ENCODE assay signal across 7 cellular contexts in the genomic region with DNA sequence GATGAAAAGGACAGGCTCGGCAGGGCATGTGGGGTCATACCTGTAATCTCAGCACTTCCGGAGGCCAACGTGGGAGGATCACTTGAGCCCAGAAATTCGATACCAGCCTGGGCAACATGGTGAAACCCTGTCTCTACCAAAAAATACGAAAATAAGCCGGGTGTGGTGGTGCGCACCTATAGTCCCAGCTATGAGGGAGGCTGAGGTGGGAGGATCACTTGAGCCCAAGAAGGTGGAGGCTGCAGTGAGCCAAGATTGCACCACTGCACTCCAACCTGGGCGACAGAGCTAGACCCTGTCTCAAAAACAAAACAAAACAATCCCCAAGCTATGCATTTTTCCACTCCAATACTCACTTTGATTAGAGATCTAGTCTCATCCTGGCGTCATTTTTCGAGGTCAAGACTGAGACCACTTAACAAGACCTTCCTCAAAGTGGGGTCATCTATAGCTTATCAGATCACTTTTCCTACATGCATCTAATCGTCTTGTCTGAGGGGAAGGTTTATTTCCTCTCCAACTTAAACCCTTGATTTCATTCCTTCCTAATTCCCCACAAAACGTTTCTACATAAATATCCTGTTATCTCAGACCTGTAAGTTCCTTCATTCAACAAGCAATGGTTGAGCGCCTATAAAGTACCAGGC. TPM values are rescaled to one million over a fixed set of nuclear protein-coding genes. Genes with fewer than 3 reads are reported as not detected.
DNase-seq lines count a peak whose midpoint lies in the region; ATAC-seq and TF ChIP-seq lines count a peak whose summit lies in the region.

No MANE protein-coding gene starts in this region.

- no peak for TF ChIP-seq CTCF in HFFc6 (IDR thresholded peaks at IDR 0.05)

- ATAC-seq in stimulated activated naive B cell treated with anti-CD40 and anti-IgM and Interleukin-4, amounts not matched to agents 10 μg/mL and 1 μg/mL and 100 μg/mL, for 72 hours (replicated peaks), result no peak
- no peak for ATAC-seq in HG03432 (IDR thresholded peaks at IDR 0.05; ENCODE audit: unreplicated experiment)

- H3K9me3 Mint-ChIP-seq in HFFc6, result no peaks in the 10 kb centered on the region
- no peaks in the 10 kb centered on the region for H3K9me3 Mint-ChIP-seq in activated T-helper 1 cell treated with anti-CD3 and anti-CD28 coated beads, Interleukin-12 subunit alpha, Interleukin-12 subunit beta, Interleukin-2, Interleukin-4 antibody, amounts not matched to agents 30 ng/mL and 10 ng/mL and 1 ng/mL, durations not matched to agents 14 hours and 24 hours and 36 hours
- H3K9me3 Mint-ChIP-seq in stimulated activated naive B cell treated with anti-CD40 and anti-IgM and Interleukin-4, amounts not matched to agents 10 μg/mL and 1 μg/mL and 100 μg/mL, for 72 hours, result peaks cover 0 to 4% of the 10 kb centered on the region in 2 donors

- H3K36me3 Mint-ChIP-seq in HFFc6 (ENCODE audit: low read depth), result no peaks in the 10 kb centered on the region
- H3K36me3 Mint-ChIP-seq in activated T-helper 1 cell treated with anti-CD3 and anti-CD28 coated beads, Interleukin-12 subunit alpha, Interleukin-12 subunit beta, Interleukin-2, Interleukin-4 antibody, amounts not matched to agents 30 ng/mL and 10 ng/mL and 1 ng/mL, durations not matched to agents 14 hours and 24 hours and 36 hours (ENCODE audit: low read depth), result peaks cover 4% of the 10 kb centered on the region
- peaks cover 5 to 8% of the 10 kb centered on the region in 2 donors for H3K36me3 Mint-ChIP-seq in stimulated activated naive B cell treated with anti-CD40 and anti-IgM and Interleukin-4, amounts not matched to agents 10 μg/mL and 1 μg/mL and 100 μg/mL, for 72 hours

- DNase-seq in HFFc6 (no peak), globus pallidus (ENCODE audit: low spot score) (no peak), HPDE6-E6E7 (ENCODE audit: extremely low spot score) (no peak)
- no peak for DNase-seq in activated T-helper 1 cell treated with anti-CD3 and anti-CD28 coated beads, Interleukin-12 subunit alpha, Interleukin-12 subunit beta, Interleukin-2, Interleukin-4 antibody, amounts not matched to agents 30 ng/mL and 10 ng/mL and 1 ng/mL, durations not matched to agents 14 hours and 24 hours and 36 hours (ENCODE audit: low spot score)
- DNase-seq in stimulated activated naive B cell treated with anti-CD40 and anti-IgM and Interleukin-4, amounts not matched to agents 10 μg/mL and 1 μg/mL and 100 μg/mL, for 72 hours, result no peak

- H3K4me1 Mint-ChIP-seq in HFFc6 (ENCODE audit: low read depth), result peaks cover 14% of the 10 kb centered on the region
- H3K4me1 Mint-ChIP-seq in activated T-helper 1 cell treated with anti-CD3 and anti-CD28 coated beads, Interleukin-12 subunit alpha, Interleukin-12 subunit beta, Interleukin-2, Interleukin-4 antibody, amounts not matched to agents 30 ng/mL and 10 ng/mL and 1 ng/mL, durations not matched to agents 14 hours and 24 hours and 36 hours (ENCODE audit: low read depth), result peaks cover 16% of the 10 kb centered on the region
- peaks cover 5 to 7% of the 10 kb centered on the region in 2 donors for H3K4me1 Mint-ChIP-seq in stimulated activated naive B cell treated with anti-CD40 and anti-IgM and Interleukin-4, amounts not matched to agents 10 μg/mL and 1 μg/mL and 100 μg/mL, for 72 hours

- peak overlapping the region; percentile 97 for H3K4me3 Mint-ChIP-seq in HFFc6
- H3K4me3 Mint-ChIP-seq in activated T-helper 1 cell treated with anti-CD3 and anti-CD28 coated beads, Interleukin-12 subunit alpha, Interleukin-12 subunit beta, Interleukin-2, Interleukin-4 antibody, amounts not matched to agents 30 ng/mL and 10 ng/mL and 1 ng/mL, durations not matched to agents 14 hours and 24 hours and 36 hours, result peak overlapping the region; percentile 93
- H3K4me3 Mint-ChIP-seq in stimulated activated naive B cell treated with anti-CD40 and anti-IgM and Interleukin-4, amounts not matched to agents 10 μg/mL and 1 μg/mL and 100 μg/mL, for 72 hours, result peak overlapping the region; percentile 92 to 96

- peak overlapping the region; percentile 47 for H3K4me3 ChIP-seq in iPS-18c (ENCODE audit: insufficient read depth, low read depth, low read length)

- intact Hi-C loops in activated T-helper 1 cell treated with anti-CD3 and anti-CD28 coated beads, Interleukin-12 subunit alpha, Interleukin-12 subunit beta, Interleukin-2, Interleukin-4 antibody, amounts not matched to agents 30 ng/mL and 10 ng/mL and 1 ng/mL, durations not matched to agents 14 hours and 24 hours and 36 hours (cut with micrococcal nuclease), result loop anchor here (2.0 to 10.0 kb wide), 3 partner anchors 303 to 707 kb away; a partner anchor contains a TSS

- H3K27ac Mint-ChIP-seq in HFFc6, result peak overlapping the region; percentile 95
- peak overlapping the region; percentile 97 for H3K27ac Mint-ChIP-seq in activated T-helper 1 cell treated with anti-CD3 and anti-CD28 coated beads, Interleukin-12 subunit alpha, Interleukin-12 subunit beta, Interleukin-2, Interleukin-4 antibody, amounts not matched to agents 30 ng/mL and 10 ng/mL and 1 ng/mL, durations not matched to agents 14 hours and 24 hours and 36 hours
- peak overlapping the region; percentile 92 for H3K27ac Mint-ChIP-seq in stimulated activated naive B cell treated with anti-CD40 and anti-IgM and Interleukin-4, amounts not matched to agents 10 μg/mL and 1 μg/mL and 100 μg/mL, for 72 hours

- peaks cover 2% of the 10 kb centered on the region for H3K9me3 ChIP-seq in iPS-18c (ENCODE audit: control insufficient read depth, insufficient read depth, low read length)

- peaks cover 2% of the 10 kb centered on the region; the same call in 1 of the 2 replicates for H3K27me3 Mint-ChIP-seq in HFFc6 (ENCODE audit: insufficient read depth)
- H3K27me3 Mint-ChIP-seq in activated T-helper 1 cell treated with anti-CD3 and anti-CD28 coated beads, Interleukin-12 subunit alpha, Interleukin-12 subunit beta, Interleukin-2, Interleukin-4 antibody, amounts not matched to agents 30 ng/mL and 10 ng/mL and 1 ng/mL, durations not matched to agents 14 hours and 24 hours and 36 hours (ENCODE audit: insufficient read depth), result no peaks in the 10 kb centered on the region
- H3K27me3 Mint-ChIP-seq in stimulated activated naive B cell treated with anti-CD40 and anti-IgM and Interleukin-4, amounts not matched to agents 10 μg/mL and 1 μg/mL and 100 μg/mL, for 72 hours, result no peaks in the 10 kb centered on the region

RNA-seq across cellular contexts. Expression of a gene that starts 1.3 kb away (rescaled TPM):
- total RNA-seq in HFFc6 (2021; fragmentation: NEBNext Ultra II Directional; extraction: Animal tissue kit (Norgen Biotek cat#: 25700)), result 1 to 10 TPM; 5.7 to 7.5 (median 6.7) TPM
- 9.4 and 10.1 TPM in 2 replicates for total RNA-seq in activated T-helper 1 cell treated with anti-CD3 and anti-CD28 coated beads, Interleukin-12 subunit alpha, Interleukin-12 subunit beta, Interleukin-2, Interleukin-4 antibody, amounts not matched to agents 30 ng/mL and 10 ng/mL and 1 ng/mL, durations not matched to agents 14 hours and 24 hours and 36 hours

RNA-seq across cellular contexts. Expression of a gene that starts 46.6 kb away (rescaled TPM):
- not detected for total RNA-seq in HFFc6 (2021; fragmentation: NEBNext Ultra II Directional; extraction: Animal tissue kit (Norgen Biotek cat#: 25700))
- not detected in 2 replicates for total RNA-seq in activated T-helper 1 cell treated with anti-CD3 and anti-CD28 coated beads, Interleukin-12 subunit alpha, Interleukin-12 subunit beta, Interleukin-2, Interleukin-4 antibody, amounts not matched to agents 30 ng/mL and 10 ng/mL and 1 ng/mL, durations not matched to agents 14 hours and 24 hours and 36 hours
